Comparison of ENCODE assay signal across 8 cellular contexts in genomic region chr1:247171443-247171842, GRCh38. TPM values are rescaled to one million over a fixed set of nuclear protein-coding genes. Genes with fewer than 3 reads are reported as not detected.
DNase-seq lines count a peak whose midpoint lies in the region; ATAC-seq and FAIRE-seq lines count a peak whose summit lies in the region.
"Not testable (repeated sequence)": the region's sequence is repeated elsewhere in the genome, so short reads cannot be mapped to it uniquely, and the experiment has no call there.

No MANE protein-coding gene starts in this region.

- H3K27me3 Mint-ChIP-seq in activated CD8-positive, alpha-beta T cell treated with anti-CD3 and anti-CD28 coated beads, Interleukin-2, amount 10 ng/mL, durations not matched to agents 7 days and 5 days (ENCODE audit: low read depth); stimulated activated naive B cell treated with anti-CD40 and anti-IgM and Interleukin-4, amounts not matched to agents 10 μg/mL and 1 μg/mL and 100 μg/mL, for 72 hours: not testable (repeated sequence)

- CTCF ChIA-PET in activated CD8-positive, alpha-beta T cell treated with anti-CD3 and anti-CD28 coated beads, Interleukin-2, amount 10 ng/mL, durations not matched to agents 7 days and 5 days (lab: Charles Lee), result not testable (repeated sequence)

- not testable (repeated sequence) for H3K27ac Mint-ChIP-seq in activated CD8-positive, alpha-beta T cell treated with anti-CD3 and anti-CD28 coated beads, Interleukin-2, amount 10 ng/mL, durations not matched to agents 7 days and 5 days; stimulated activated naive B cell treated with anti-CD40 and anti-IgM and Interleukin-4, amounts not matched to agents 10 μg/mL and 1 μg/mL and 100 μg/mL, for 72 hours

- ATAC-seq in GM19395 (IDR thresholded peaks at IDR 0.05; ENCODE audit: unreplicated experiment), result peak; percentile 68
- peak; percentile 39 for ATAC-seq in GM21786 (IDR thresholded peaks at IDR 0.05; ENCODE audit: unreplicated experiment)
- peak; percentile 62 for ATAC-seq in HG03025 (IDR thresholded peaks at IDR 0.05; ENCODE audit: low FRiP score, unreplicated experiment)
- peak; percentile 50 for ATAC-seq in HG03460 (IDR thresholded peaks at IDR 0.05; ENCODE audit: unreplicated experiment)
- peak; percentile 70 for ATAC-seq in activated CD8-positive, alpha-beta T cell treated with anti-CD3 and anti-CD28 coated beads, Interleukin-2, amount 10 ng/mL, durations not matched to agents 7 days and 5 days
- peak; percentile 87 for ATAC-seq in left ventricle myocardium superior
- peak; percentile 69 to 72 for ATAC-seq in stimulated activated naive B cell treated with anti-CD40 and anti-IgM and Interleukin-4, amounts not matched to agents 10 μg/mL and 1 μg/mL and 100 μg/mL, for 72 hours (replicated peaks)

- not testable (repeated sequence) for DNase-seq in GM18507 (ENCODE audit: extremely low spot score, insufficient read length, low read depth); activated CD8-positive, alpha-beta T cell treated with anti-CD3 and anti-CD28 coated beads, Interleukin-2, amount 10 ng/mL, durations not matched to agents 7 days and 5 days; left ventricle myocardium superior; stimulated activated naive B cell treated with anti-CD40 and anti-IgM and Interleukin-4, amounts not matched to agents 10 μg/mL and 1 μg/mL and 100 μg/mL, for 72 hours

- peak; percentile 87 for FAIRE-seq in GM18507 (lab: Jason Lieb, UNC)

- not testable (repeated sequence) for H3K9me3 Mint-ChIP-seq in activated CD8-positive, alpha-beta T cell treated with anti-CD3 and anti-CD28 coated beads, Interleukin-2, amount 10 ng/mL, durations not matched to agents 7 days and 5 days (ENCODE audit: insufficient read depth); stimulated activated naive B cell treated with anti-CD40 and anti-IgM and Interleukin-4, amounts not matched to agents 10 μg/mL and 1 μg/mL and 100 μg/mL, for 72 hours

- H3K4me3 Mint-ChIP-seq in activated CD8-positive, alpha-beta T cell treated with anti-CD3 and anti-CD28 coated beads, Interleukin-2, amount 10 ng/mL, durations not matched to agents 7 days and 5 days; stimulated activated naive B cell treated with anti-CD40 and anti-IgM and Interleukin-4, amounts not matched to agents 10 μg/mL and 1 μg/mL and 100 μg/mL, for 72 hours: not testable (repeated sequence)

- POLR2A ChIA-PET in activated CD8-positive, alpha-beta T cell treated with anti-CD3 and anti-CD28 coated beads, Interleukin-2, amount 10 ng/mL, durations not matched to agents 7 days and 5 days (lab: Charles Lee), result not testable (repeated sequence)

- H3K36me3 Mint-ChIP-seq in activated CD8-positive, alpha-beta T cell treated with anti-CD3 and anti-CD28 coated beads, Interleukin-2, amount 10 ng/mL, durations not matched to agents 7 days and 5 days (ENCODE audit: low read depth), result peaks cover 33% of the 10 kb centered on the region
- peaks cover 29 to 32% of the 10 kb centered on the region in 2 donors for H3K36me3 Mint-ChIP-seq in stimulated activated naive B cell treated with anti-CD40 and anti-IgM and Interleukin-4, amounts not matched to agents 10 μg/mL and 1 μg/mL and 100 μg/mL, for 72 hours

- intact Hi-C loops in left ventricle myocardium superior (cut with micrococcal nuclease), result not testable (repeated sequence)

- peaks cover 26% of the 10 kb centered on the region for H3K4me1 Mint-ChIP-seq in activated CD8-positive, alpha-beta T cell treated with anti-CD3 and anti-CD28 coated beads, Interleukin-2, amount 10 ng/mL, durations not matched to agents 7 days and 5 days (ENCODE audit: low read depth)
- peaks cover 22 to 39% of the 10 kb centered on the region in 2 donors for H3K4me1 Mint-ChIP-seq in stimulated activated naive B cell treated with anti-CD40 and anti-IgM and Interleukin-4, amounts not matched to agents 10 μg/mL and 1 μg/mL and 100 μg/mL, for 72 hours

RNA-seq across cellular contexts. Expression of gene ZNF124, which starts 0.4 kb away (rescaled TPM):
- total RNA-seq in activated CD8-positive, alpha-beta T cell treated with anti-CD3 and anti-CD28 coated beads, Interleukin-2, amount 10 ng/mL, durations not matched to agents 7 days and 5 days, result 10 to 100 TPM; 29.1 to 32.4 TPM
- 7.3 TPM for total RNA-seq in left ventricle myocardium superior
